ENCODE assay signal across 29 cellular contexts in the genomic region with DNA sequence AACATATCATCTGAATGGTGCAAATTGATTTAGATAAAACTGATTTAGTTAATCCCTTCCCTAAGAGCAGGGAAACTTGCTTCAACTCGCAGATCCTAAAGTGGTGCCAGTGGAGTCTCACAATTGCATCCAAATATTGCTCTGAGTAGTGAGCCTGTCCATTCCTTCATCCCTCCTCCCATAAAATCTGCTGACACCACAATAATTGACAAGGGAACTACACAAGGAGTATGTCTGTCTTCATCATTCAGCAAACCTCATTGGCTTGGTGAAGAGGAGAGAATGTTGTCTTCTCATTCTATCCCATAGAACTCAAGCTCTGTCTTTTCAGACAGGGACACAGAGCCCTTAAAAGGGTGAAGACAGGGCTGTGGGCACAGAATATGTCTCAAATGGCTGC. TPM values are rescaled to one million over a fixed set of nuclear protein-coding genes. Genes with fewer than 3 reads are reported as not detected.
"Had no signal": no experiment of that assay in that cellular context is flagged by ENCODE, and none has a peak within 500 bp of the region (broad histone marks: within the 10 kb centered on the region; RNA-seq: fewer than 3 reads in every experiment).

No MANE protein-coding gene starts in this region.

- H3K27ac ChIP-seq: left ventricle myocardium inferior, ovary, sigmoid colon, spleen, suprapubic skin, thoracic aorta, tibial artery, upper lobe of right lung had no signal

- FAIRE-seq: islet of Langerhans, small intestine, urothelium cell line had no signal

- H3K36me3 ChIP-seq: left ventricle myocardium inferior, ovary, sigmoid colon, spleen, suprapubic skin, thoracic aorta, tibial artery, upper lobe of right lung had no signal

- H3K4me3 ChIP-seq: left ventricle myocardium inferior, lung, ovary, sigmoid colon, spleen, suprapubic skin, thoracic aorta, tibial artery, upper lobe of right lung had no signal

- H3K27me3 ChIP-seq: ovary, sigmoid colon, suprapubic skin, tibial artery, upper lobe of right lung had no signal

- DNase-seq: hypothalamus; immature natural killer cell; left ventricle myocardium inferior; mesendoderm; naive B cell; natural killer cell; ovary; retina; right cardiac atrium; sigmoid colon; small intestine; spleen; stimulated activated CD4-positive, alpha-beta T cell treated with anti-CD3 and anti-CD28 coated beads, Interleukin-4, amount 100 ng/mL, for 24 hours; stimulated activated naive CD4-positive, alpha-beta T cell; tibial artery; trophoblast cell; upper lobe of right lung had no signal

- H3K9me3 ChIP-seq: left ventricle myocardium inferior, ovary, sigmoid colon, spleen, suprapubic skin, thoracic aorta, tibial artery, upper lobe of right lung had no signal

- H3K4me1 ChIP-seq: left ventricle myocardium inferior, upper lobe of right lung had no signal

- ATAC-seq: natural killer cell; right cardiac atrium; stimulated activated effector memory CD8-positive, alpha-beta T cell treated with anti-CD3 and anti-CD28 coated beads, Interleukin-12 subunit alpha, Interleukin-12 subunit beta, amount 100 ng/mL, for 72 hours; upper lobe of right lung had no signal

RNA-seq across cellular contexts. Expression of a gene that starts 52.3 kb away (rescaled TPM):
- total RNA-seq: kidney epithelial cell, left ventricle myocardium inferior, mesothelial cell of epicardium, progenitor cell of endocrine pancreas, pulmonary artery endothelial cell, right cardiac atrium, sigmoid colon, spleen, subcutaneous adipose tissue, suprapubic skin, thoracic aorta, upper lobe of right lung had no signal
- polyA plus RNA-seq: immature natural killer cell, neural cell, right cardiac atrium, sigmoid colon had no signal
